In the genomic region with DNA sequence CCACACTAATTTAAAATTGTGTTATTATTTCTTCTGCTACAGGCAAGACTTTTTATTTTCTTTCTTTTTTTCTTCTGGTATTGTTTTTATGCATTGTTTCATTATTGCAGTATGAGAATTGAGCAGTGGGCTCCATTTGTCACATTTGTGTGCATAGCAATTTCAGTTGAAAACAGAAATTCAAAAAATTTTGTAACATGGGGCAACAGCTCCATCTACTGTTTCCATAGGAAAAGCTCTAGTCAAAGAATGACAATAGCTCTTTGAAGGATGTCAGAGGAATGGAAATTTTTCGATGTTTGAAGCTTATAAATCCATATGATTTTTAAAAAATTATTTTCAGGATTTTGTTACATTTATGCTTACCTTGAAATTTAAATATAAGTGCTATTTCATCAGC, we compare ENCODE assay signal across 10 cellular contexts.
DNase-seq lines count a peak whose midpoint lies in the region; ATAC-seq, FAIRE-seq and TF ChIP-seq lines count a peak whose summit lies in the region.
"Had no signal": no experiment of that assay in that cellular context is flagged by ENCODE, and none has a peak within 500 bp of the region (broad histone marks: within the 10 kb centered on the region; RNA-seq: fewer than 3 reads in every experiment).

No MANE protein-coding gene starts in this region.

- no peak for TF ChIP-seq POLR2A in NB4 (IDR thresholded peaks at IDR 0.05; ENCODE audit: extremely low read depth, insufficient read length)

- DNase-seq in COR-L47 (lab: John Stamatoyannopoulos, UW), result peak; percentile 37
- peak; percentile 6 for DNase-seq in GM19238 (ENCODE audit: insufficient read length, low spot score)
- DNase-seq in NB4 (ENCODE audit: low read depth), result peak; percentile 51
- DNase-seq in astrocyte (ENCODE audit: low read depth), result peak; percentile 4
- no peak for DNase-seq in T-helper 17 cell
- no peak for DNase-seq in activated gamma-delta T cell treated with Interleukin-2 at 50 U/mL for 16 hours

- H3K9me3 Mint-ChIP-seq in astrocyte (ENCODE audit: unreplicated experiment), result no peaks in the 10 kb centered on the region
- H3K9me3 Mint-ChIP-seq: T-cell had no signal

- H3K27me3 ChIP-seq in astrocyte (ENCODE audit: insufficient read depth, low read length), result no peaks in the 10 kb centered on the region
- H3K27me3 ChIP-seq: neutrophil had no signal

- H3K4me3 ChIP-seq in NB4 (ENCODE audit: low read depth, low read length) (no peak overlapping the region), astrocyte (ENCODE audit: insufficient read depth, low read depth, low read length) (no peak overlapping the region)

- H3K4me1 ChIP-seq in astrocyte (ENCODE audit: insufficient read depth, low read length), result no peaks in the 10 kb centered on the region

- H3K4me3 Mint-ChIP-seq in astrocyte (ENCODE audit: unreplicated experiment) (no peak overlapping the region), T-helper 17 cell (no peak overlapping the region)
- H3K4me3 Mint-ChIP-seq: T-cell had no signal

- H3K36me3 Mint-ChIP-seq in astrocyte (ENCODE audit: low read depth, unreplicated experiment) (no peaks in the 10 kb centered on the region), T-helper 17 cell (ENCODE audit: low read depth) (no peaks in the 10 kb centered on the region)
- H3K36me3 Mint-ChIP-seq: T-cell had no signal

- FAIRE-seq in astrocyte (lab: Jason Lieb, UNC), result peak; percentile 81
- FAIRE-seq in islet of Langerhans (lab: Jason Lieb, UNC), result peak; percentile 90

- H3K27me3 Mint-ChIP-seq in astrocyte (ENCODE audit: low read depth, unreplicated experiment), result peaks cover 3% of the 10 kb centered on the region
- H3K27me3 Mint-ChIP-seq in T-helper 17 cell, result peaks cover 58% of the 10 kb centered on the region

- no peaks in the 10 kb centered on the region for H3K79me2 ChIP-seq in astrocyte (ENCODE audit: insufficient read depth, low read length)

- TF ChIP-seq CTCF in NB4 (IDR thresholded peaks at IDR 0.05; ENCODE audit: low read depth, low read length) (peak; percentile 54), astrocyte (IDR thresholded peaks at IDR 0.05; ENCODE audit: insufficient read depth, low read depth, low read length) (peak; percentile 83)

- no peak overlapping the region for H3K9ac ChIP-seq in astrocyte (ENCODE audit: low read length)

- H2AFZ ChIP-seq in astrocyte (ENCODE audit: low read depth, low read length), result no peak overlapping the region

- no peak overlapping the region for H3K27ac Mint-ChIP-seq in astrocyte (ENCODE audit: unreplicated experiment)
- H3K27ac Mint-ChIP-seq in T-helper 17 cell, result no peak overlapping the region
- H3K27ac Mint-ChIP-seq: T-cell had no signal

- H3K9me3 ChIP-seq in astrocyte (ENCODE audit: insufficient read depth, low read depth, low read length), result no peaks in the 10 kb centered on the region
- H3K9me3 ChIP-seq in T-helper 17 cell (ENCODE audit: control insufficient read depth, low read length, poor library complexity, severe bottlenecking), result no peaks in the 10 kb centered on the region
- H3K9me3 ChIP-seq: neutrophil had no signal

- no peaks in the 10 kb centered on the region for H4K20me1 ChIP-seq in astrocyte (ENCODE audit: insufficient read depth, low read length)

- no peak overlapping the region for H3K4me2 ChIP-seq in astrocyte (ENCODE audit: low read length)

- H3K4me1 Mint-ChIP-seq in astrocyte (ENCODE audit: low read depth, unreplicated experiment), result peaks cover 15% of the 10 kb centered on the region
- peaks cover 2% of the 10 kb centered on the region for H3K4me1 Mint-ChIP-seq in T-helper 17 cell
- H3K4me1 Mint-ChIP-seq: T-cell had no signal

- ATAC-seq in T-helper 17 cell (no peak), HG03045 (IDR thresholded peaks at IDR 0.05; ENCODE audit: unreplicated experiment) (no peak)
- ATAC-seq: T-cell had no signal

- H3K27ac ChIP-seq in astrocyte (ENCODE audit: low read depth, low read length), result no peak overlapping the region
- H3K27ac ChIP-seq: neutrophil had no signal

- no peaks in the 10 kb centered on the region for H3K36me3 ChIP-seq in astrocyte (ENCODE audit: insufficient read depth, low read length)
- H3K36me3 ChIP-seq: neutrophil had no signal

Comparison
In these comparisons a context has a peak if more than half of its experiments do, and no peak if none do; other contexts are left out.
1. DNase-seq: peak in COR-L47 (single experiment), GM19238 (single experiment), NB4 (single experiment) and astrocyte (single experiment); none in T-helper 17 cell (0 of 3) and activated gamma-delta T cell treated with Interleukin-2 at 50 U/mL for 16 hours (single experiment).